ENCODE assay signal across 7 cellular contexts in the genomic region with DNA sequence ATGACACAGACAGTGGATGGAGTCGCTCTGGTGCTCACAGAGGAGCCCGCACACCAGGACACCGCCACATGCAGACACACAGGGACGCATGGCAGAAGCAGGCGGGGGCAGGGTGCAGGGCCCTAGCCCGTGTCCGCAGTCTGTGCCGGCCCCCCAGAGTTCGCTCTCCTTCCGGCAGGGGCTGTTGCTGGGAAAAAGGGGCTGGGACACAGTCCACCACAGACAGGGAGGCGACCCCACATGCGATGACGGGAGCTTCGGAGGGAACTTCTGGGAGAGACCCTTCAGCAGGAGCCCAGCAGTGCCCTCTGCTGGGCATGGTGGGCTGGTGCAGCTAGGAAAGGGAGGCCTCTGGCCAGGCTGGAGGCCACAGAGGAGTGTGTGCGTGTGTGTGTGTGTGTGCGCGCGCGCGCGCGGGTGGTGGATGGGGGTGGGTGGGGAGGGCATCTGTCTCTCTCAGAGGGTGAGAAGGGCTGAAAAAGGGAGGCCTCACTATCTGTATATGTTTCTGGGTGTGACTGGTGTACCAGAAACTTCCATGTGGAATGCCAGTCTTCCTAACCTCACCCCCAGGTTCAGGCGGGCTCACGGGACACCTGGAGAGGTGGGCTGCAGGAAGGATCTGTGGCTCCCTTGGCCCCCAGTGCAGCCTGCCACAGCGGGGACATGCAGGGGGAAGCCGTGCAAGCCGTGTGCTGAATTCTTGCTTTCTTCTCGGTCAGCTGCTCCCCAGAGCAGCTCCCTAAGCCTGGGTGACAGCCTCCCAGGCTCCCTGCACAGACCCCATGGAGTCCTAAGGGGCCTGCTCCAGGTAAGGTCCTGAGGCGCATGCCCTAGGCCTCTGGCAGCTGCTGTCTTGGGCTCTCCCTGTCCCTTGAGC.
DNase-seq lines count a peak whose midpoint lies in the region; FAIRE-seq and TF ChIP-seq lines count a peak whose summit lies in the region.

No MANE protein-coding gene starts in this region.

- no peak for TF ChIP-seq POLR2A in GM12892 (IDR thresholded peaks at IDR 0.05; ENCODE audit: low read depth, low read length)

- H3K27ac ChIP-seq in substantia nigra (ENCODE audit: low read depth, low read length, poor library complexity, severe bottlenecking), result peak overlapping the region; percentile 61

- peak; percentile 92 for FAIRE-seq in GM12892 (lab: Jason Lieb, UNC)

- peak; percentile 87 for DNase-seq in GM12892 (ENCODE audit: insufficient read length)
- peak; percentile 65 for DNase-seq in KG1 (lab: John Stamatoyannopoulos, UW)
- peak; percentile 13 for DNase-seq in SHP77 treated with DMSO at 0.1 percent for 48 hours (lab: John Stamatoyannopoulos, UW)
- peak; percentile 36 for DNase-seq in activated gamma-delta T cell treated with anti-CD3 and anti-CD28 coated beads, Interleukin-2, amount 50 U/mL, for 16 hours (ENCODE audit: low read depth)
- peak; percentile 72 for DNase-seq in germinal center (ENCODE audit: low spot score)
- DNase-seq in nucleus accumbens (lab: John Stamatoyannopoulos, UW), result peak in 50 of 56 donors; percentile 25 to 84 (median 64)
- peak in 47 of 49 donors; percentile 15 to 83 (median 66) for DNase-seq in substantia nigra (lab: John Stamatoyannopoulos, UW)

Comparison
In these comparisons a context has a peak if more than half of its experiments do, and no peak if none do; other contexts are left out.
1. Peak in every context shown above with its lines: DNase-seq and H3K27ac ChIP-seq.
2. DNase-seq: peak in every context shown above with its lines; median percentile 87 in GM12892; 72 in germinal center; 66 in substantia nigra; 65 in KG1; 64 in nucleus accumbens; 36 in activated gamma-delta T cell treated with anti-CD3 and anti-CD28 coated beads, Interleukin-2, amount 50 U/mL, for 16 hours; 13 in SHP77 treated with DMSO at 0.1 percent for 48 hours.